In genomic region chr10:47151880-47152279, GRCh38 we compare ENCODE assay signal across 8 cellular contexts.
"Had no signal": no experiment of that assay in that cellular context is flagged by ENCODE, and none has a peak within 500 bp of the region (broad histone marks: within the 10 kb centered on the region; RNA-seq: fewer than 3 reads in every experiment).

No MANE protein-coding gene starts in this region.

- FAIRE-seq: H1, H54, K562 had no signal

- H3K27ac ChIP-seq: HL-60 had no signal

- DNase-seq: H9, HCEC 1CT, IMR-90 had no signal

- ATAC-seq: GM23338, K562 had no signal

- H2AFZ ChIP-seq: GM23338 had no signal

- H3K4me3 ChIP-seq: GM23338, K562 had no signal

- H3K4me2 ChIP-seq: GM23338 had no signal
